Comparison of ENCODE assay signal across 22 cellular contexts in the genomic region with DNA sequence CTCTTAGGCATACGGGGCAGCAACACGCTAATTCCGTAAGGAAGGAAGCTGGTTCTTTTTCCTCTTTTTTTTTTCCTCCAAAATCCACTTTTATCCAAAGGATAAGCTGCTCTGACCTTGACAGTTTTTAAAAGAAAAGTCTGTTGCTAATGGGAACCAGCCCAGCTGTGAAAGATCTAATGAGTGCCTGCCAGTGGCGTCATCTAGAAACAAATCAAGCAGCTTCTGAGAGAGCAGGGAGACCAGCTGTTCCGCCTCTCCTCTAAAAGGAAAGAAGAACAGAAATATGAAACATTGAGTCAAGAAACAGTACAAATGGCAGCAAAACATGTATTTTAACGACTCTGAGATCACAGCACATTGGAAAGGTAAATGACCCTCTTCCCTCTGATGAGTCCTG.
"Had no signal": no experiment of that assay in that cellular context is flagged by ENCODE, and none has a peak within 500 bp of the region (broad histone marks: within the 10 kb centered on the region; RNA-seq: fewer than 3 reads in every experiment).

No MANE protein-coding gene starts in this region.

- H3K27ac ChIP-seq: adrenal gland, cardiac muscle cell, coronary artery, thoracic aorta had no signal

- H3K9me3 ChIP-seq: adrenal gland, thoracic aorta had no signal

- H3K4me3 ChIP-seq: adrenal gland, cardiac muscle cell, coronary artery, spleen, thoracic aorta had no signal

- H3K27me3 ChIP-seq: adrenal gland, cardiac muscle cell, dorsolateral prefrontal cortex, spleen had no signal

- H3K4me1 ChIP-seq: adrenal gland, spleen had no signal

- ATAC-seq: activated CD8-positive, alpha-beta memory T cell treated with anti-CD3 and anti-CD28 coated beads, Interleukin-2, amount 10 ng/mL, durations not matched to agents 7 days and 5 days; activated CD8-positive, alpha-beta T cell treated with anti-CD3 and anti-CD28 coated beads, Interleukin-2, amount 10 ng/mL, durations not matched to agents 7 days and 5 days; left colon; naive thymus-derived CD4-positive, alpha-beta T cell; right cardiac atrium had no signal

- H3K36me3 ChIP-seq: adrenal gland, cardiac muscle cell, spleen, thoracic aorta had no signal

- DNase-seq: activated B cell treated with CpG ODN at 0.5 μM for 24 hours; activated CD4-positive, alpha-beta T cell treated with anti-CD3 and anti-CD28 coated beads, Interleukin-2, amount 50 U/mL, for 1 hour; activated CD8-positive, alpha-beta memory T cell treated with anti-CD3 and anti-CD28 coated beads, Interleukin-2, amount 10 ng/mL, durations not matched to agents 7 days and 5 days; activated CD8-positive, alpha-beta T cell treated with anti-CD3 and anti-CD28 coated beads, Interleukin-2, amount 10 ng/mL, durations not matched to agents 7 days and 5 days; activated T-cell treated with anti-CD3 and anti-CD28 coated beads, Interleukin-2, amount 50 U/mL, for 48 hours; adrenal gland; aorta; dorsolateral prefrontal cortex; effector memory CD4-positive, alpha-beta T cell; foreskin fibroblast; kidney; left colon; naive thymus-derived CD4-positive, alpha-beta T cell; right cardiac atrium; spleen; stimulated activated CD4-positive, alpha-beta T cell treated with anti-CD3 and anti-CD28 coated beads, Interleukin-2, amount 100 ng/mL, for 48 hours; stimulated activated naive CD4-positive, alpha-beta T cell treated with Interleukin-2 at 50 U/mL for 16 hours; T-helper 1 cell; trophoblast cell had no signal
